Comparison of ENCODE assay signal across 1 cellular context in genomic region chr10:30160431-30160982, GRCh38.
TF ChIP-seq lines count a peak whose summit lies in the region.

No MANE protein-coding gene starts in this region.

TF ChIP-seq in GM12878, 131 proteins besides CTCF, POLR2A, EP300 and RAD21:
- TF ChIP-seq ATF2 (IDR thresholded peaks at IDR 0.05; ENCODE audit: low read length) (peak; percentile 60), RELA (IDR thresholded peaks at IDR 0.05; ENCODE audit: borderline replicate concordance, partially characterized antibody) (no peak), SMARCA5 (IDR thresholded peaks at IDR 0.05) (no peak), RUNX3 (IDR thresholded peaks at IDR 0.05; ENCODE audit: low read length) (peak; percentile 23; the same call in 1 of the 2 replicates), IRF5 (IDR thresholded peaks at IDR 0.05; ENCODE audit: borderline replicate concordance) (no peak), ELK1 (IDR thresholded peaks at IDR 0.05; ENCODE audit: low read depth, low read length) (no peak), KAT2A (conservative IDR thresholded peaks at IDR 0.05; ENCODE audit: control insufficient read depth, low read depth, low read length) (no peak), SREBF1 (IDR thresholded peaks at IDR 0.05; ENCODE audit: low read length) (no peak), JUNB (IDR thresholded peaks at IDR 0.05) (no peak), RELB (IDR thresholded peaks at IDR 0.05; ENCODE audit: low read depth) (no peak)
